In the genomic region with DNA sequence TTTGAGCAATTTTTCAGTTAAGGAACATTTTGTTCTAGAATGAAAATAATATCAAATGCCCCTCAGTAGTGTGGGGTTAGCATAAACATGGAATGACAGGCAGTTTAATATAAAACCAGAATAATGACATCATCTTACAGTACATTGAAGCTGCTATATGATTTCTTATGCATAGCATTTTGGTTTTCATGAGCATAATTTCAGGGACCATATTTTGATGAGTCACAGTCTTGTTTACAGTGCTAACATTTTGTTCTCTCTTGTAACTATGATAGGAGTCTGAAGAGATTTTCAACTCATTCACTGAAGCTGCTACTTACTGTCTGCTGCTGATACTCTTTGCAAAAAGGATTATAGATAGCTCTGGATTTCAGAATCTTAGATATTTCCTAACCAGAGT, we compare ENCODE assay signal across 17 cellular contexts.
DNase-seq lines count a peak whose midpoint lies in the region; ATAC-seq, FAIRE-seq and TF ChIP-seq lines count a peak whose summit lies in the region.
"Had no signal": no experiment of that assay in that cellular context is flagged by ENCODE, and none has a peak within 500 bp of the region (broad histone marks: within the 10 kb centered on the region; RNA-seq: fewer than 3 reads in every experiment).

No MANE protein-coding gene starts in this region.

- CTCF ChIA-PET in A549 (lab: Yijun Ruan, JAX): interaction anchor here (0.9 to 4.9 kb wide), 5 partner anchors 9 to 145 kb away, joined by 3 to 41 read pairs (median 5); no protein-coding TSS in a partner anchor

- H3K27ac Mint-ChIP-seq in HFFc6: peak overlapping the region; percentile 83
- H3K27ac Mint-ChIP-seq: activated naive CD4-positive, alpha-beta T cell treated with anti-CD3 and anti-CD28 coated beads, Interleukin-2, amount 10 ng/mL, durations not matched to agents 7 days and 5 days; CD8-positive, alpha-beta T cell had no signal

- POLR2A ChIA-PET in A549 (lab: Yijun Ruan, JAX): no interaction called here

- H3K27ac ChIP-seq in A549 (peak overlapping the region in 1 of 2 experiments; percentile 42; a peak in 1 of 6 replicates), angular gyrus (ENCODE audit: low read depth, low read length) (peak overlapping the region; percentile 25), kidney (ENCODE audit: low read depth in 2 of 2, low read length in 2 of 2) (no peak overlapping the region)
- H3K27ac ChIP-seq: parathyroid adenoma had no signal

- peaks cover 26% of the 10 kb centered on the region for H3K4me1 Mint-ChIP-seq in HFFc6 (ENCODE audit: low read depth)
- H3K4me1 Mint-ChIP-seq: activated naive CD4-positive, alpha-beta T cell treated with anti-CD3 and anti-CD28 coated beads, Interleukin-2, amount 10 ng/mL, durations not matched to agents 7 days and 5 days; central memory CD8-positive, alpha-beta T cell had no signal

- no peaks in the 10 kb centered on the region for H3K36me3 Mint-ChIP-seq in HFFc6 (ENCODE audit: low read depth)
- H3K36me3 Mint-ChIP-seq: activated naive CD4-positive, alpha-beta T cell treated with anti-CD3 and anti-CD28 coated beads, Interleukin-2, amount 10 ng/mL, durations not matched to agents 7 days and 5 days; CD8-positive, alpha-beta T cell had no signal

- no peak for TF ChIP-seq EP300 in A549 (IDR thresholded peaks at IDR 0.05)

- no peak for ATAC-seq in A549
- ATAC-seq in GM18505 (IDR thresholded peaks at IDR 0.05; ENCODE audit: unreplicated experiment): no peak
- ATAC-seq: CD8-positive, alpha-beta T cell had no signal

- H3K9me3 Mint-ChIP-seq in HFFc6: no peaks in the 10 kb centered on the region
- H3K9me3 Mint-ChIP-seq: activated naive CD4-positive, alpha-beta T cell treated with anti-CD3 and anti-CD28 coated beads, Interleukin-2, amount 10 ng/mL, durations not matched to agents 7 days and 5 days; CD8-positive, alpha-beta T cell; central memory CD8-positive, alpha-beta T cell had no signal

- H3K27me3 Mint-ChIP-seq in HFFc6 (ENCODE audit: insufficient read depth): peaks cover 8% of the 10 kb centered on the region
- H3K27me3 Mint-ChIP-seq: activated naive CD4-positive, alpha-beta T cell treated with anti-CD3 and anti-CD28 coated beads, Interleukin-2, amount 10 ng/mL, durations not matched to agents 7 days and 5 days had no signal

- H3K9me3 ChIP-seq in A549: no peaks in the 10 kb centered on the region
- no peaks in the 10 kb centered on the region for H3K9me3 ChIP-seq in kidney (ENCODE audit: control insufficient read depth in 1 of 2, low read length in 2 of 2)

- no peak for TF ChIP-seq CTCF in A549 (IDR thresholded peaks at IDR 0.05)
- no peak for TF ChIP-seq CTCF in HFFc6 (IDR thresholded peaks at IDR 0.05)
- no peak for TF ChIP-seq CTCF in fibroblast of the aortic adventitia (IDR thresholded peaks at IDR 0.05; ENCODE audit: insufficient read depth, low read length)
- no peak for TF ChIP-seq CTCF in kidney (IDR thresholded peaks at IDR 0.05; ENCODE audit: borderline replicate concordance, extremely low read depth, insufficient read depth)

- no peak overlapping the region for H3K4me3 Mint-ChIP-seq in HFFc6
- H3K4me3 Mint-ChIP-seq: activated naive CD4-positive, alpha-beta T cell treated with anti-CD3 and anti-CD28 coated beads, Interleukin-2, amount 10 ng/mL, durations not matched to agents 7 days and 5 days; CD8-positive, alpha-beta T cell; central memory CD8-positive, alpha-beta T cell had no signal

- no peak overlapping the region for H3K9ac ChIP-seq in kidney (ENCODE audit: low read length in 2 of 2)
- H3K9ac ChIP-seq: parathyroid adenoma had no signal

- H3K4me3 ChIP-seq in A549 (no peak overlapping the region), fibroblast of the aortic adventitia (ENCODE audit: low read depth, low read length) (no peak overlapping the region), kidney (ENCODE audit: low read length in 2 of 2) (no peak overlapping the region)

- FAIRE-seq in A549 (lab: Jason Lieb, UNC) (no peak), kidney (lab: Jason Lieb, UNC) (no peak)
- FAIRE-seq: GM12892 had no signal

- peak overlapping the region; percentile 32; the same call in 1 of the 3 replicates for H3K4me2 ChIP-seq in A549

- DNase-seq in A549 (ENCODE audit: low read depth in 1 of 2, low spot score in 1 of 2): no peak
- peak; percentile 20 for DNase-seq in HFFc6
- DNase-seq in fibroblast of the aortic adventitia (ENCODE audit: low read depth): peak; percentile 1
- no peak for DNase-seq in stimulated activated CD4-positive, alpha-beta T cell treated with anti-CD3 and anti-CD28 coated beads, Interleukin-12 subunit alpha, Interleukin-12 subunit beta, amount 100 ng/mL, for 4 hours
- no peak for DNase-seq in kidney
- no peak for DNase-seq in NCI-H526 (lab: John Stamatoyannopoulos, UW)
- DNase-seq: activated CD4-positive, alpha-beta T cell treated with anti-CD3 and anti-CD28 coated beads for 48 hours; activated naive CD4-positive, alpha-beta T cell treated with anti-CD3 and anti-CD28 coated beads, Interleukin-2, amount 10 ng/mL, durations not matched to agents 7 days and 5 days; CD8-positive, alpha-beta T cell; NCI-H2107; NCI-H774; stimulated activated naive CD4-positive, alpha-beta T cell treated with Interleukin-2 at 50 U/mL for 16 hours had no signal

- H3K4me1 ChIP-seq in A549 (peaks cover 14% of the 10 kb centered on the region; the same call in 2 of the 3 replicates), kidney (ENCODE audit: control insufficient read depth in 1 of 2, insufficient read depth in 1 of 2, low read depth in 1 of 2, low read length in 2 of 2) (no peaks in the 10 kb centered on the region)

- no peak for TF ChIP-seq RAD21 in A549 (conservative IDR thresholded peaks at IDR 0.05 in 1 of 2, IDR thresholded peaks at IDR 0.05 in 1 of 2)

- no peaks in the 10 kb centered on the region for H3K36me3 ChIP-seq in kidney (ENCODE audit: control insufficient read depth in 1 of 2, insufficient read depth in 2 of 2, low read length in 2 of 2)

- intact Hi-C loops in kidney (cut with DNase I): no loop called here

- TF ChIP-seq POLR2A in A549 (IDR thresholded peaks at IDR 0.05; ENCODE audit: low read length): no peak
- no peak for TF ChIP-seq POLR2A in GM18505 (IDR thresholded peaks at IDR 0.05; ENCODE audit: borderline replicate concordance, extremely low read depth, insufficient read depth, insufficient read length)

TF ChIP-seq in A549, 52 proteins besides CTCF, POLR2A, EP300 and RAD21:
- no peak for TF ChIP-seq MAZ (IDR thresholded peaks at IDR 0.05; ENCODE audit: borderline replicate concordance, low read depth, low read length)
- TF ChIP-seq, protein P1, sequence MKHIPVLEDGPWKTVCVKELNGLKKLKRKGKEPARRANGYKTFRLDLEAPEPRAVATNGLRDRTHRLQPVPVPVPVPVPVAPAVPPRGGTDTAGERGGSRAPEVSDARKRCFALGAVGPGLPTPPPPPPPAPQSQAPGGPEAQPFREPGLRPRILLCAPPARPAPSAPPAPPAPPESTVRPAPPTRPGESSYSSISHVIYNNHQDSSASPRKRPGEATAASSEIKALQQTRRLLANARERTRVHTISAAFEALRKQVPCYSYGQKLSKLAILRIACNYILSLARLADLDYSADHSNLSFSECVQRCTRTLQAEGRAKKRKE (CRISPR knock-in tag; IDR thresholded peaks at IDR 0.05; ENCODE audit: low read depth): no peak
- TF ChIP-seq CHD2 (IDR thresholded peaks at IDR 0.05; ENCODE audit: low read length, partially characterized antibody): no peak
- TF ChIP-seq MAFK (IDR thresholded peaks at IDR 0.05; ENCODE audit: partially characterized antibody): peak; percentile 58
- no peak for TF ChIP-seq FOSL2 (IDR thresholded peaks at IDR 0.05)
- peak; percentile 46 for TF ChIP-seq FOSL2 (CRISPR knock-in tag; IDR thresholded peaks at IDR 0.05)

Comparison
In these comparisons a context has a peak if more than half of its experiments do, and no peak if none do; other contexts are left out.
1. DNase-seq: peak in HFFc6 (single experiment) and fibroblast of the aortic adventitia (single experiment); none in A549 (0 of 2), stimulated activated CD4-positive, alpha-beta T cell treated with anti-CD3 and anti-CD28 coated beads, Interleukin-12 subunit alpha, Interleukin-12 subunit beta, amount 100 ng/mL, for 4 hours (single experiment), kidney (single experiment) and NCI-H526 (0 of 2).